In the genomic region with DNA sequence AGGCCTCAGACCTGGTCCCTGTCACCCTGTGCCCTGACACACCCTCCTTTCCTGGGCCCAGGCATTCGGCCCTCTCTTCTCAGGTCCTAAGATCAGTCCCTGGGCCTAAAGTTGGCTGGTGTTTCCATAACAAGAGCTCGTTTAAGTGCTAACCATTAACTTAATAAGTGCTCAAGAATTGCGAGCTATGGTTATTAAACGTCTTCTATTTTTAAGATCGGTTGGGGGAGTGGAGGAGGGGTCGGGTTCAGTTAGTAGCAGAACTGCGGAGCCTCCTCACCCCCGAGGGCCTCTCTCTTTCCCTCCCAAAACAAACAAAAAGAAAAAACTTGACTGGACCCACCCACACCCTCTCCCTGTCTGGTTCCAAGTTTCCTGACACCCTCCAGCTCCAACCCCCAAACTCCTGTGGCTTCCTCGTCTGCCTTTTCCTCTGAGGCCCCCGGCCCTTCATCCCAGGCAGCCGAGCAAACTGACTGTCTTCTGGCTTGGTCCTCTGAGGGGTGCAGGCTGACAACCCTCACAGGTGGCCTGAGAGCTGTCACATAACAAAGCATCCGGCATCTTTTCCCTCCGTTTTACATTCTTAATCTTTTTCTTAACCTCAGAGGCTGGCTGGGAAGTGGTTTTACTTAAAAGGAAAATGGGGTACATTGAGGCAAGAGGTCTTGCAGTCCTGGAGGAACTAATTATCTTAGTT, we compare ENCODE assay signal across 8 cellular contexts. TPM values are rescaled to one million over a fixed set of nuclear protein-coding genes. Genes with fewer than 3 reads are reported as not detected.
DNase-seq lines count a peak whose midpoint lies in the region; ATAC-seq, FAIRE-seq and TF ChIP-seq lines count a peak whose summit lies in the region.

No MANE protein-coding gene starts in this region.

- WGBS in neuronal stem cell (ENCODE audit: extremely low coverage in 2 of 2, insufficient read length in 2 of 2, insufficient replicate concordance in 1 of 2), 2 donors = no CpG with 5 or more reads among the region's 13 CpGs

- H3K27me3 ChIP-seq in DOHH2 (ENCODE audit: control insufficient read depth, low read length) (no peaks in the 10 kb centered on the region), neuronal stem cell (ENCODE audit: control insufficient read depth in 3 of 3, insufficient read depth in 3 of 3, low read depth in 1 of 3, low read length in 3 of 3) (no peaks in the 10 kb centered on the region)

- H3K79me2 ChIP-seq in DOHH2 (ENCODE audit: control insufficient read depth, low read length) = peaks cover 68% of the 10 kb centered on the region

- H2BK120ac ChIP-seq in neuronal stem cell (ENCODE audit: low read depth, low read length) = peak overlapping the region; percentile 44

- no peak overlapping the region for H3K14ac ChIP-seq in neuronal stem cell (ENCODE audit: low read length)

- no peak overlapping the region for H3K4ac ChIP-seq in neuronal stem cell (ENCODE audit: low read length)

- H3K23ac ChIP-seq in neuronal stem cell (ENCODE audit: low read depth, low read length, poor library complexity) = peak overlapping the region; percentile 97

- peaks cover 57% of the 10 kb centered on the region for H3K36me3 ChIP-seq in DOHH2 (ENCODE audit: control insufficient read depth, low read length)
- H3K36me3 ChIP-seq in neuronal stem cell (replicated peaks in 1 of 2; ENCODE audit: control insufficient read depth in 2 of 2, insufficient read depth in 2 of 2, low read length in 2 of 2) = peaks cover 13 to 42% of the 10 kb centered on the region in 2 donors

- peak overlapping the region; percentile 88 to 90 for H3K4me3 Mint-ChIP-seq in effector memory CD8-positive, alpha-beta T cell

- H3K27ac Mint-ChIP-seq in effector memory CD8-positive, alpha-beta T cell = peak overlapping the region; percentile 99 to 100

- no peak overlapping the region for H2BK15ac ChIP-seq in neuronal stem cell (ENCODE audit: low read length)

- TF ChIP-seq CTCF in DOHH2 (IDR thresholded peaks at IDR 0.05; ENCODE audit: low read depth, low read length, poor library complexity, severe bottlenecking) = no peak

- DNase-seq in NAMALWA (ENCODE audit: low spot score) (peak; percentile 30), neuronal stem cell (ENCODE audit: low spot score) (no peak), GM12891 (ENCODE audit: insufficient read length, low spot score) (no peak), 8988T (no peak), NCI-H187 (lab: John Stamatoyannopoulos, UW) (no peak)
- no peak for DNase-seq in effector memory CD8-positive, alpha-beta T cell

- no peak for ATAC-seq in effector memory CD8-positive, alpha-beta T cell (replicated peaks)
- ATAC-seq in HG03045 (IDR thresholded peaks at IDR 0.05; ENCODE audit: unreplicated experiment) = no peak

- peak overlapping the region; percentile 76 for H2AK5ac ChIP-seq in neuronal stem cell (ENCODE audit: low read depth, low read length)

- H4K91ac ChIP-seq in neuronal stem cell (ENCODE audit: low read depth, low read length, poor library complexity) = no peak overlapping the region

- no peak overlapping the region for H2BK12ac ChIP-seq in neuronal stem cell (ENCODE audit: low read length)

- TF ChIP-seq POLR2A in GM12891 (IDR thresholded peaks at IDR 0.05; ENCODE audit: low read depth, low read length) = no peak

- peak overlapping the region; percentile 96 for H3K4me2 ChIP-seq in DOHH2 (ENCODE audit: low read length)
- peak overlapping the region; percentile 98 for H3K4me2 ChIP-seq in neuronal stem cell (ENCODE audit: insufficient read depth, low read length, poor library complexity, severe bottlenecking)

- FAIRE-seq in GM12891 (lab: Jason Lieb, UNC) = no peak

- H3K4me1 Mint-ChIP-seq in effector memory CD8-positive, alpha-beta T cell (ENCODE audit: low read depth in 2 of 2) = peaks cover 50 to 53% of the 10 kb centered on the region in 2 donors

- H3K4me1 ChIP-seq in DOHH2 (ENCODE audit: control insufficient read depth, low read length) (peaks cover 34% of the 10 kb centered on the region), neuronal stem cell (ENCODE audit: control insufficient read depth in 2 of 2, insufficient read depth in 1 of 2, low read depth in 1 of 2, low read length in 2 of 2) (peaks cover 3 to 12% of the 10 kb centered on the region in 2 donors)

- peaks cover 23% of the 10 kb centered on the region for H4K20me1 ChIP-seq in DOHH2 (ENCODE audit: control insufficient read depth, insufficient read depth, low read depth, low read length)

- H3K4me3 ChIP-seq in DOHH2 (ENCODE audit: low read length) (peak overlapping the region; percentile 83), neuronal stem cell (ENCODE audit: low read length in 2 of 2) (peak overlapping the region; percentile 96 to 99)

- H3K79me1 ChIP-seq in neuronal stem cell (ENCODE audit: low read depth, low read length) = peaks cover 9% of the 10 kb centered on the region

- H3K9me2 ChIP-seq in DOHH2 (replicated peaks; ENCODE audit: control insufficient read depth, low read length) = no peaks in the 10 kb centered on the region

- no peaks in the 10 kb centered on the region for H3K27me3 Mint-ChIP-seq in effector memory CD8-positive, alpha-beta T cell

- H3K36me3 Mint-ChIP-seq in effector memory CD8-positive, alpha-beta T cell (ENCODE audit: insufficient read depth) = peaks cover 27% of the 10 kb centered on the region

- H4K8ac ChIP-seq in neuronal stem cell (ENCODE audit: low read depth, low read length) = no peak overlapping the region

- no peak overlapping the region for H2BK5ac ChIP-seq in neuronal stem cell (ENCODE audit: low read length)

- peak overlapping the region; percentile 99 for H2AFZ ChIP-seq in neuronal stem cell (ENCODE audit: low read length)

- H3K9ac ChIP-seq in neuronal stem cell (ENCODE audit: low read depth, low read length, poor library complexity) = peak overlapping the region; percentile 99

- no peaks in the 10 kb centered on the region for H3F3A ChIP-seq in DOHH2 (ENCODE audit: control insufficient read depth, insufficient read depth)

- H3K27ac ChIP-seq in DOHH2 (ENCODE audit: low read depth, low read length) (peak overlapping the region; percentile 89; the same call in 1 of the 2 replicates), neuronal stem cell (replicated peaks; ENCODE audit: low read length) (no peak overlapping the region)

- H3K9me3 ChIP-seq in DOHH2 (ENCODE audit: control insufficient read depth, insufficient read depth, low read length) = no peaks in the 10 kb centered on the region
- H3K9me3 ChIP-seq in neuronal stem cell (replicated peaks in 1 of 2; ENCODE audit: control insufficient read depth in 2 of 2, insufficient read depth in 1 of 2, low read depth in 1 of 2, low read length in 2 of 2) = no peaks in the 10 kb centered on the region

- H3K18ac ChIP-seq in neuronal stem cell (ENCODE audit: low read length) = peak overlapping the region; percentile 100

- no peaks in the 10 kb centered on the region for H3K9me3 Mint-ChIP-seq in effector memory CD8-positive, alpha-beta T cell

TF ChIP-seq in GM12891, 5 proteins besides CTCF, POLR2A, EP300 and RAD21:
- no peak for TF ChIP-seq TAF1 (IDR thresholded peaks at IDR 0.05; ENCODE audit: low read depth, low read length)
- no peak for TF ChIP-seq SPI1 (IDR thresholded peaks at IDR 0.05; ENCODE audit: low read depth, low read length)
- TF ChIP-seq PAX5 (IDR thresholded peaks at IDR 0.05; ENCODE audit: insufficient read depth, low read length, severe bottlenecking) = no peak
- TF ChIP-seq POLR2AphosphoS5 (IDR thresholded peaks at IDR 0.05; ENCODE audit: low read depth, low read length) = no peak
- no peak for TF ChIP-seq POU2F2 (IDR thresholded peaks at IDR 0.05; ENCODE audit: low read depth, low read length)
TF ChIP-seq in GM12891: peak in this region for 0.

RNA-seq across cellular contexts. Expression of a gene that starts 2.0 kb away (rescaled TPM):
- polyA plus RNA-seq in neuronal stem cell (2013, experiment 1 of 2) = 25.6 TPM
- 26.5 TPM for polyA plus RNA-seq in neuronal stem cell (2013, experiment 2 of 2)
- polyA plus RNA-seq in GM12891 (2012; ENCODE audit: low read depth, missing spikeins) = 5.3 TPM
